ENCODE assay signal across 15 cellular contexts in genomic region chr1:232574867-232575523, GRCh38. TPM values are rescaled to one million over a fixed set of nuclear protein-coding genes. Genes with fewer than 3 reads are reported as not detected.
DNase-seq lines count a peak whose midpoint lies in the region; ATAC-seq and TF ChIP-seq lines count a peak whose summit lies in the region.
"Had no signal": no experiment of that assay in that cellular context is flagged by ENCODE, and none has a peak within 500 bp of the region (broad histone marks: within the 10 kb centered on the region; RNA-seq: fewer than 3 reads in every experiment).

No MANE protein-coding gene starts in this region.

- H3K27me3 ChIP-seq in breast epithelium (no peaks in the 10 kb centered on the region), right cardiac atrium (ENCODE audit: control insufficient read depth, insufficient read depth) (no peaks in the 10 kb centered on the region), thoracic aorta (replicated peaks; ENCODE audit: insufficient read depth) (no peaks in the 10 kb centered on the region)
- H3K27me3 ChIP-seq: body of pancreas had no signal

- peak overlapping the region in 1 of 7 donors; percentile 75 for H3K27ac Mint-ChIP-seq in CD14-positive monocyte
- H3K27ac Mint-ChIP-seq in activated CD4-positive, alpha-beta T cell treated with anti-CD3 and anti-CD28 coated beads, Interleukin-2, amount 10 ng/mL, durations not matched to agents 7 days and 5 days = no peak overlapping the region

- H3K4me3 Mint-ChIP-seq in CD14-positive monocyte = no peak overlapping the region
- H3K4me3 Mint-ChIP-seq in activated CD4-positive, alpha-beta T cell treated with anti-CD3 and anti-CD28 coated beads, Interleukin-2, amount 10 ng/mL, durations not matched to agents 7 days and 5 days = no peak overlapping the region

- no peaks in the 10 kb centered on the region for H3K27me3 Mint-ChIP-seq in CD14-positive monocyte (ENCODE audit: low read depth in 3 of 3)
- H3K27me3 Mint-ChIP-seq in activated CD4-positive, alpha-beta T cell treated with anti-CD3 and anti-CD28 coated beads, Interleukin-2, amount 10 ng/mL, durations not matched to agents 7 days and 5 days = no peaks in the 10 kb centered on the region

- no peaks in the 10 kb centered on the region for H3K36me3 Mint-ChIP-seq in CD14-positive monocyte
- peaks cover 10% of the 10 kb centered on the region for H3K36me3 Mint-ChIP-seq in activated CD4-positive, alpha-beta T cell treated with anti-CD3 and anti-CD28 coated beads, Interleukin-2, amount 10 ng/mL, durations not matched to agents 7 days and 5 days (ENCODE audit: low read depth)

- DNase-seq in NCI-H2227 treated with DMSO at 0.1 percent for 48 hours (lab: John Stamatoyannopoulos, UW) = peak; percentile 15
- DNase-seq in NCI-H2227 (lab: John Stamatoyannopoulos, UW; ENCODE audit: unreplicated experiment) = no peak
- DNase-seq in breast epithelium (ENCODE audit: low spot score in 2 of 2) = no peak
- DNase-seq in right cardiac atrium = no peak
- no peak for DNase-seq in thoracic aorta (ENCODE audit: low spot score)
- no peak for DNase-seq in CD14-positive monocyte (ENCODE audit: low spot score)
- DNase-seq in activated CD4-positive, alpha-beta T cell treated with anti-CD3 and anti-CD28 coated beads, Interleukin-2, amount 10 ng/mL, durations not matched to agents 7 days and 5 days = no peak
- DNase-seq: body of pancreas; erythroblast; NCI-H1048; stimulated activated CD4-positive, alpha-beta T cell treated with anti-CD3 and anti-CD28 coated beads, Interleukin-1b, Interleukin-23, amount 100 ng/mL, for 48 hours; stimulated activated naive CD8-positive, alpha-beta T cell treated with anti-CD3 and anti-CD28 coated beads, Interleukin-15, Interleukin-2, amounts not matched to agents 100 U/mL and 50 U/mL, for 24 hours; T-helper 9 cell had no signal

- intact Hi-C loops in breast epithelium (cut with DNase I; ENCODE audit: low total_unique reads) (no loop called here), right cardiac atrium (cut with DNase I) (no loop called here), CD14-positive monocyte (cut with micrococcal nuclease) (loop anchor here in 1 of 2 donors (10.0 kb wide), 1 partner anchor 50 kb away; no protein-coding TSS in a partner anchor)

- no peaks in the 10 kb centered on the region for H3K9me3 Mint-ChIP-seq in CD14-positive monocyte
- peaks cover 9% of the 10 kb centered on the region for H3K9me3 Mint-ChIP-seq in activated CD4-positive, alpha-beta T cell treated with anti-CD3 and anti-CD28 coated beads, Interleukin-2, amount 10 ng/mL, durations not matched to agents 7 days and 5 days

- H3K9me3 ChIP-seq in breast epithelium = no peaks in the 10 kb centered on the region
- H3K9me3 ChIP-seq in right cardiac atrium (ENCODE audit: control insufficient read depth, low read length) = no peaks in the 10 kb centered on the region
- H3K9me3 ChIP-seq in thoracic aorta = no peaks in the 10 kb centered on the region
- H3K9me3 ChIP-seq: A549, body of pancreas had no signal

- H3K36me3 ChIP-seq in breast epithelium (no peaks in the 10 kb centered on the region), thoracic aorta (no peaks in the 10 kb centered on the region)

- H3K27ac ChIP-seq in breast epithelium = peak overlapping the region; percentile 6 to 74
- peak overlapping the region; percentile 61 for H3K27ac ChIP-seq in right cardiac atrium (ENCODE audit: low read length)
- no peak overlapping the region for H3K27ac ChIP-seq in thoracic aorta
- H3K27ac ChIP-seq: A549, body of pancreas had no signal

- CTCF ChIA-PET in activated CD4-positive, alpha-beta T cell treated with anti-CD3 and anti-CD28 coated beads, Interleukin-2, amount 10 ng/mL, durations not matched to agents 7 days and 5 days (lab: Charles Lee) = no interaction called here

- 62% methylated on average over 11 of the region's 11 CpGs for WGBS in right cardiac atrium

- ATAC-seq in right cardiac atrium (peak in 1 of 2 donors; percentile 23), thoracic aorta (ENCODE audit: insufficient number of reproducible peaks, low FRiP score, low read depth) (no peak), HG03439 (IDR thresholded peaks at IDR 0.05; ENCODE audit: unreplicated experiment) (no peak)
- ATAC-seq: A549; body of pancreas; stimulated activated naive CD8-positive, alpha-beta T cell treated with anti-CD3 and anti-CD28 coated beads, Interleukin-15, Interleukin-2, amounts not matched to agents 100 U/mL and 50 U/mL, for 24 hours had no signal

- POLR2A ChIA-PET in activated CD4-positive, alpha-beta T cell treated with anti-CD3 and anti-CD28 coated beads, Interleukin-2, amount 10 ng/mL, durations not matched to agents 7 days and 5 days (lab: Charles Lee) = no interaction called here

- H3K4me1 ChIP-seq in breast epithelium (no peaks in the 10 kb centered on the region), right cardiac atrium (ENCODE audit: control insufficient read depth, insufficient read depth, low read length) (peaks cover 11% of the 10 kb centered on the region), thoracic aorta (ENCODE audit: control insufficient read depth in 1 of 2, low read depth in 2 of 2) (no peaks in the 10 kb centered on the region)
- H3K4me1 ChIP-seq: A549, body of pancreas had no signal

- H3K4me1 Mint-ChIP-seq in CD14-positive monocyte = peaks cover 30% of the 10 kb centered on the region
- peaks cover 54% of the 10 kb centered on the region for H3K4me1 Mint-ChIP-seq in activated CD4-positive, alpha-beta T cell treated with anti-CD3 and anti-CD28 coated beads, Interleukin-2, amount 10 ng/mL, durations not matched to agents 7 days and 5 days

- no peak for TF ChIP-seq POLR2A in breast epithelium (IDR thresholded peaks at IDR 0.05)

- peak overlapping the region in 2 of 3 donors; percentile 14 to 54 for H3K4me3 ChIP-seq in breast epithelium
- H3K4me3 ChIP-seq in right cardiac atrium (ENCODE audit: low read length) = no peak overlapping the region
- H3K4me3 ChIP-seq in thoracic aorta = peak overlapping the region; percentile 46
- H3K4me3 ChIP-seq: A549, body of pancreas had no signal

- no peak for TF ChIP-seq CTCF in breast epithelium (IDR thresholded peaks at IDR 0.05)
- TF ChIP-seq CTCF in thoracic aorta (IDR thresholded peaks at IDR 0.05) = no peak
- no peak for TF ChIP-seq CTCF in CD14-positive monocyte (IDR thresholded peaks at IDR 0.05)

RNA-seq across cellular contexts. Expression of gene SIPA1L2, which starts 54.9 kb away (rescaled TPM):
- total RNA-seq in breast epithelium (10 to 100 TPM; 16.3 to 46.9 (median 35.9) TPM), right cardiac atrium (100 to 1,000 TPM in 3 of 4 donors, 10 to 100 TPM in 1; 90.2 to 117 (median 107) TPM), thoracic aorta (10 to 100 TPM; 13.0 to 20.4 TPM)
- polyA plus RNA-seq in right cardiac atrium (32.7 TPM), CD14-positive monocyte (1 to 10 TPM in 1 of 2 donors, under 1 TPM in 1; 0.64 to 1.3 TPM)
- under 1 TPM; 0.62 to 0.77 TPM for total RNA-seq in activated CD4-positive, alpha-beta T cell treated with anti-CD3 and anti-CD28 coated beads, Interleukin-2, amount 10 ng/mL, durations not matched to agents 7 days and 5 days

Comparison
In these comparisons a context has a peak if more than half of its experiments do, and no peak if none do; other contexts are left out.
1. H3K27ac ChIP-seq: peak in breast epithelium (2 of 2) and right cardiac atrium (single experiment); none in thoracic aorta (0 of 2).
2. RNA of gene SIPA1L2, which starts 54.9 kb away (total RNA-seq): 90.2 to 117 TPM in right cardiac atrium, 16.3 to 46.9 TPM in breast epithelium and 13.0 to 20.4 TPM in thoracic aorta; 0.62 to 0.77 TPM in activated CD4-positive, alpha-beta T cell treated with anti-CD3 and anti-CD28 coated beads, Interleukin-2, amount 10 ng/mL, durations not matched to agents 7 days and 5 days; every median in the first group is over 4 times any median in the second.